16 cellular contexts compared by ENCODE assay signal in genomic region chr4:37604464-37604863, GRCh38.
DNase-seq lines count a peak whose midpoint lies in the region; ATAC-seq and TF ChIP-seq lines count a peak whose summit lies in the region.
"Had no signal": no experiment of that assay in that cellular context is flagged by ENCODE, and none has a peak within 500 bp of the region (broad histone marks: within the 10 kb centered on the region; RNA-seq: fewer than 3 reads in every experiment).

No MANE protein-coding gene starts in this region.

- peaks cover 4% of the 10 kb centered on the region for H3K36me3 Mint-ChIP-seq in activated T-helper 17 cell treated with anti-CD3 and anti-CD28 coated beads, Interleukin-2, amount 50 U/mL, for 72 hours (ENCODE audit: low read depth)
- H3K36me3 Mint-ChIP-seq in mesothelial cell of epicardium: peaks cover 14% of the 10 kb centered on the region

- TF ChIP-seq CTCF in foreskin keratinocyte (conservative IDR thresholded peaks at IDR 0.05) (no peak), mesothelial cell of epicardium (IDR thresholded peaks at IDR 0.05; ENCODE audit: unreplicated experiment) (no peak), right lobe of liver (IDR thresholded peaks at IDR 0.05) (no peak), gastrocnemius medialis (IDR thresholded peaks at IDR 0.05 in 4 of 5, conservative IDR thresholded peaks at IDR 0.05 in 1 of 5) (no peak), brain microvascular endothelial cell (IDR thresholded peaks at IDR 0.05; ENCODE audit: low read depth, low read length, missing control alignments) (no peak)

- H3K9me3 ChIP-seq in right lobe of liver: no peaks in the 10 kb centered on the region
- no peaks in the 10 kb centered on the region for H3K9me3 ChIP-seq in gastrocnemius medialis
- H3K9me3 ChIP-seq: vagina had no signal

- WGBS in right lobe of liver (ENCODE audit: insufficient coverage, low coverage, low lambda C conversion rate, missing lambda C conversion rate): 80% methylated on average over 4 of the region's 4 CpGs

- H3K9me3 Mint-ChIP-seq in activated T-helper 17 cell treated with anti-CD3 and anti-CD28 coated beads, Interleukin-2, amount 50 U/mL, for 72 hours: no peaks in the 10 kb centered on the region
- peaks cover 18% of the 10 kb centered on the region for H3K9me3 Mint-ChIP-seq in mesothelial cell of epicardium

- in situ Hi-C loops in gastrocnemius medialis (cut with MboI; ENCODE audit: low sequenced_read_pairs in 4 of 4): loop anchor here (5.0 to 25.0 kb wide), 6 partner anchors 183 to 433 kb away; no protein-coding TSS in a partner anchor
- in situ Hi-C loops in brain microvascular endothelial cell (cut with HindIII; ENCODE audit: low pct_ligation_motif_present, low sequenced_read_pairs): no loop called here

- DNase-seq in A172 (ENCODE audit: low spot score) (peak; percentile 36), HCEC 1CT (peak; percentile 30), foreskin keratinocyte (peak in 1 of 2 donors; percentile 16), mesothelial cell of epicardium (ENCODE audit: low spot score in 2 of 2, unreplicated experiment in 2 of 2) (no peak), right lobe of liver (no peak), gastrocnemius medialis (no peak), brain microvascular endothelial cell (no peak)
- DNase-seq: activated CD4-positive, alpha-beta T cell treated with anti-CD3 and anti-CD28 coated beads, Interleukin-2, amount 50 U/mL, for 1 hour; activated gamma-delta T cell; DND-41; MM.1S; NCI-H2227 treated with DMSO at 0.1 percent for 48 hours had no signal

- H3K36me3 ChIP-seq in right lobe of liver (no peaks in the 10 kb centered on the region), gastrocnemius medialis (no peaks in the 10 kb centered on the region), brain microvascular endothelial cell (replicated peaks) (no peaks in the 10 kb centered on the region)
- H3K36me3 ChIP-seq: cardiac muscle cell had no signal

- TF ChIP-seq POLR2A in right lobe of liver (IDR thresholded peaks at IDR 0.05): no peak
- TF ChIP-seq POLR2A in gastrocnemius medialis (IDR thresholded peaks at IDR 0.05): no peak

- peaks cover 13% of the 10 kb centered on the region for H3K4me1 Mint-ChIP-seq in activated T-helper 17 cell treated with anti-CD3 and anti-CD28 coated beads, Interleukin-2, amount 50 U/mL, for 72 hours
- peaks cover 6% of the 10 kb centered on the region for H3K4me1 Mint-ChIP-seq in mesothelial cell of epicardium

- H3K27me3 ChIP-seq in foreskin keratinocyte (no peaks in the 10 kb centered on the region), right lobe of liver (no peaks in the 10 kb centered on the region), gastrocnemius medialis (no peaks in the 10 kb centered on the region), brain microvascular endothelial cell (replicated peaks) (no peaks in the 10 kb centered on the region)
- H3K27me3 ChIP-seq: cardiac muscle cell, vagina had no signal

- H3K27ac Mint-ChIP-seq in activated T-helper 17 cell treated with anti-CD3 and anti-CD28 coated beads, Interleukin-2, amount 50 U/mL, for 72 hours: peak overlapping the region; percentile 48
- no peak overlapping the region for H3K27ac Mint-ChIP-seq in mesothelial cell of epicardium

- H3K4me3 Mint-ChIP-seq in activated T-helper 17 cell treated with anti-CD3 and anti-CD28 coated beads, Interleukin-2, amount 50 U/mL, for 72 hours: no peak overlapping the region
- H3K4me3 Mint-ChIP-seq in mesothelial cell of epicardium: no peak overlapping the region

- ATAC-seq in activated T-helper 17 cell treated with anti-CD3 and anti-CD28 coated beads, Interleukin-2, amount 50 U/mL, for 72 hours (replicated peaks): peak; percentile 42
- ATAC-seq in foreskin keratinocyte (peak; percentile 45), right lobe of liver (no peak), gastrocnemius medialis (no peak)

- H3K4me3 ChIP-seq in right lobe of liver (no peak overlapping the region), gastrocnemius medialis (no peak overlapping the region), brain microvascular endothelial cell (ENCODE audit: low read depth, low read length) (no peak overlapping the region)
- H3K4me3 ChIP-seq: cardiac muscle cell, vagina had no signal

- no peaks in the 10 kb centered on the region for H3K27me3 Mint-ChIP-seq in activated T-helper 17 cell treated with anti-CD3 and anti-CD28 coated beads, Interleukin-2, amount 50 U/mL, for 72 hours
- H3K27me3 Mint-ChIP-seq in mesothelial cell of epicardium (ENCODE audit: low read depth): peaks cover 11% of the 10 kb centered on the region

- H3K4me1 ChIP-seq in foreskin keratinocyte (no peaks in the 10 kb centered on the region), right lobe of liver (peaks cover 0 to 22% (median 2%) of the 10 kb centered on the region in 4 donors), gastrocnemius medialis (no peaks in the 10 kb centered on the region)
- H3K4me1 ChIP-seq: parathyroid adenoma had no signal

- H3K27ac ChIP-seq in foreskin keratinocyte (no peak overlapping the region), right lobe of liver (no peak overlapping the region), gastrocnemius medialis (no peak overlapping the region), brain microvascular endothelial cell (no peak overlapping the region)
- H3K27ac ChIP-seq: cardiac muscle cell, parathyroid adenoma, vagina had no signal

- intact Hi-C loops in right lobe of liver (cut with DNase I) (loop anchor here (5.0 to 10.0 kb wide), 2 partner anchors 78 to 190 kb away; no protein-coding TSS in a partner anchor), gastrocnemius medialis (cut with DNase I; ENCODE audit: low total_unique reads) (no loop called here)

Comparison
In these comparisons a context has a peak if more than half of its experiments do, and no peak if none do; other contexts are left out.
1. DNase-seq: peak in A172 (single experiment) and HCEC 1CT (single experiment); none in mesothelial cell of epicardium (0 of 2), right lobe of liver (0 of 3), gastrocnemius medialis (0 of 2) and brain microvascular endothelial cell (single experiment).
2. ATAC-seq: peak in activated T-helper 17 cell treated with anti-CD3 and anti-CD28 coated beads, Interleukin-2, amount 50 U/mL, for 72 hours (single experiment) and foreskin keratinocyte (single experiment); none in right lobe of liver (0 of 4) and gastrocnemius medialis (0 of 2).